ENCODE assay signal across 8 cellular contexts in the genomic region with DNA sequence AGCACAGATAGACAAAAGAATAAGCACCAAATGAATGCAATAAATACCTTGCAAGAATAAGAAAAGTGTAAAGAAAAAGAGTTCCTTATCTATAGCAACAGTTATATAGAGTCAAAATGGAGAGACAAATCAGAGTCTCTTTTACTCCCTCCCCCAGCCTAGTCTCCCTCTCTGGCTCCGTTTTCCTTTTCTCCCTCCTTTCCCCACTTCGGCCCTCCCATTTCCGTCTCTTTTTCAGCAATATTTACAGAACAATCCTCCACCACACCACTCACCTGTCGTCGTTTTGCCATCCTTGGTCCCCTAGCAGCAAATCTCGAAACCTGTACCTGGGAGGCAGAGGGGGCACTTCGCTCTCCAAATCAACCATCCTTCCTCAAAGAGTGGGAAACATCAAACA. TPM values are rescaled to one million over a fixed set of nuclear protein-coding genes. Genes with fewer than 3 reads are reported as not detected.
DNase-seq lines count a peak whose midpoint lies in the region; ATAC-seq, FAIRE-seq and TF ChIP-seq lines count a peak whose summit lies in the region.

No MANE protein-coding gene starts in this region.

- no peak for TF ChIP-seq CTCF in esophagus squamous epithelium (IDR thresholded peaks at IDR 0.05)
- TF ChIP-seq CTCF in pancreas (IDR thresholded peaks at IDR 0.05): no peak

- 0% methylated on average over 5 to 7 of the region's 7 CpGs for WGBS in esophagus squamous epithelium, 2 donors
- 0 to 2% methylated on average over 7 of the region's 7 CpGs for WGBS in pancreas, 2 donors

- ATAC-seq in pancreas: peak in 3 of 4 donors; percentile 12 to 26 (median 24)
- ATAC-seq in HG03442 (IDR thresholded peaks at IDR 0.05; ENCODE audit: unreplicated experiment): no peak

- H3K4me3 ChIP-seq in esophagus squamous epithelium (peak overlapping the region; percentile 37 to 74 (median 52)), pancreas (peak overlapping the region in 2 of 4 donors; percentile 34 to 44)

- H3K36me3 ChIP-seq in esophagus squamous epithelium: no peaks in the 10 kb centered on the region
- no peaks in the 10 kb centered on the region for H3K36me3 ChIP-seq in pancreas

- FAIRE-seq in pancreas (lab: Jason Lieb, UNC): no peak

- intact Hi-C loops in esophagus squamous epithelium (cut with DNase I): no loop called here
- intact Hi-C loops in pancreas (cut with DNase I): no loop called here

- H3K27me3 ChIP-seq in esophagus squamous epithelium (no peaks in the 10 kb centered on the region), pancreas (peaks cover 0 to 9% (median 2%) of the 10 kb centered on the region in 4 donors)

- TF ChIP-seq POLR2A in esophagus squamous epithelium (IDR thresholded peaks at IDR 0.05): no peak

- H3K4me1 ChIP-seq in esophagus squamous epithelium (peaks cover 5 to 18% (median 6%) of the 10 kb centered on the region in 3 donors), pancreas (no peaks in the 10 kb centered on the region)

- peak; percentile 26 for DNase-seq in EL
- peak; percentile 58 for DNase-seq in NCI-H510A treated with DMSO at 0.1 percent for 48 hours (lab: John Stamatoyannopoulos, UW)
- no peak for DNase-seq in esophagus squamous epithelium (lab: John Stamatoyannopoulos, UW)
- no peak for DNase-seq in pancreas
- no peak for DNase-seq in NCI-H526 (lab: John Stamatoyannopoulos, UW)
- DNase-seq in HPDE6-E6E7 (ENCODE audit: extremely low spot score): no peak
- DNase-seq in SK-N-DZ (ENCODE audit: low spot score): no peak

- peak overlapping the region; percentile 67 to 86 (median 76) for H3K27ac ChIP-seq in esophagus squamous epithelium
- H3K27ac ChIP-seq in pancreas: no peak overlapping the region

- H3K9me3 ChIP-seq in esophagus squamous epithelium (no peaks in the 10 kb centered on the region), pancreas (no peaks in the 10 kb centered on the region)

RNA-seq across cellular contexts. Expression of gene KCNT2, which starts 0.3 kb away (rescaled TPM):
- total RNA-seq in esophagus squamous epithelium: 1 to 10 TPM in 1 of 4 donors, under 1 TPM in 2, not detected in 1; 0.35 to 2.3 (median 0.91) TPM
- under 1 TPM; 0.19 to 0.67 (median 0.42) TPM for total RNA-seq in pancreas
- under 1 TPM; 0.23 to 0.63 TPM for polyA plus RNA-seq in pancreas
- polyA plus RNA-seq in SK-N-DZ (2014; cell fraction: cytosol; rRNA removed): 7.4 and 9.0 TPM in 2 replicates
- 27.3 and 28.7 TPM in 2 replicates for polyA plus RNA-seq in SK-N-DZ (2014; cell fraction: nucleus; rRNA removed)

RNA-seq across cellular contexts. Expression of gene CFH, which starts 43.9 kb away (rescaled TPM):
- total RNA-seq in esophagus squamous epithelium (10 to 100 TPM in 3 of 4 donors, 1 to 10 TPM in 1; 9.2 to 90.6 (median 43.8) TPM), pancreas (10 to 100 TPM in 3 of 6 donors, 1 to 10 TPM in 3; 4.0 to 25.7 (median 12.1) TPM)
- 1 to 10 TPM; 3.3 to 8.5 TPM for polyA plus RNA-seq in pancreas
- 0.18 and 0.38 TPM in 2 replicates for polyA plus RNA-seq in SK-N-DZ (2014; cell fraction: cytosol; rRNA removed)
- polyA plus RNA-seq in SK-N-DZ (2014; cell fraction: nucleus; rRNA removed): 0.63 and 0.67 TPM in 2 replicates

Comparison
In these comparisons a context has a peak if more than half of its experiments do, and no peak if none do; other contexts are left out.
1. DNase-seq: peak in EL (single experiment) and NCI-H510A treated with DMSO at 0.1 percent for 48 hours (single experiment); none in esophagus squamous epithelium (single experiment), pancreas (0 of 6), NCI-H526 (0 of 2), HPDE6-E6E7 (single experiment) and SK-N-DZ (single experiment).
2. H3K27ac ChIP-seq: peak in esophagus squamous epithelium (4 of 4); none in pancreas (0 of 4).